1 cellular context compared by ENCODE assay signal in genomic region chr2:3423492-3424170, GRCh38.
TF ChIP-seq lines count a peak whose summit lies in the region.

No MANE protein-coding gene starts in this region.

TF ChIP-seq in HepG2, 621 proteins besides CTCF, POLR2A, EP300 and RAD21 (continued from another document and continues in another):
- TF ChIP-seq, protein P1, sequence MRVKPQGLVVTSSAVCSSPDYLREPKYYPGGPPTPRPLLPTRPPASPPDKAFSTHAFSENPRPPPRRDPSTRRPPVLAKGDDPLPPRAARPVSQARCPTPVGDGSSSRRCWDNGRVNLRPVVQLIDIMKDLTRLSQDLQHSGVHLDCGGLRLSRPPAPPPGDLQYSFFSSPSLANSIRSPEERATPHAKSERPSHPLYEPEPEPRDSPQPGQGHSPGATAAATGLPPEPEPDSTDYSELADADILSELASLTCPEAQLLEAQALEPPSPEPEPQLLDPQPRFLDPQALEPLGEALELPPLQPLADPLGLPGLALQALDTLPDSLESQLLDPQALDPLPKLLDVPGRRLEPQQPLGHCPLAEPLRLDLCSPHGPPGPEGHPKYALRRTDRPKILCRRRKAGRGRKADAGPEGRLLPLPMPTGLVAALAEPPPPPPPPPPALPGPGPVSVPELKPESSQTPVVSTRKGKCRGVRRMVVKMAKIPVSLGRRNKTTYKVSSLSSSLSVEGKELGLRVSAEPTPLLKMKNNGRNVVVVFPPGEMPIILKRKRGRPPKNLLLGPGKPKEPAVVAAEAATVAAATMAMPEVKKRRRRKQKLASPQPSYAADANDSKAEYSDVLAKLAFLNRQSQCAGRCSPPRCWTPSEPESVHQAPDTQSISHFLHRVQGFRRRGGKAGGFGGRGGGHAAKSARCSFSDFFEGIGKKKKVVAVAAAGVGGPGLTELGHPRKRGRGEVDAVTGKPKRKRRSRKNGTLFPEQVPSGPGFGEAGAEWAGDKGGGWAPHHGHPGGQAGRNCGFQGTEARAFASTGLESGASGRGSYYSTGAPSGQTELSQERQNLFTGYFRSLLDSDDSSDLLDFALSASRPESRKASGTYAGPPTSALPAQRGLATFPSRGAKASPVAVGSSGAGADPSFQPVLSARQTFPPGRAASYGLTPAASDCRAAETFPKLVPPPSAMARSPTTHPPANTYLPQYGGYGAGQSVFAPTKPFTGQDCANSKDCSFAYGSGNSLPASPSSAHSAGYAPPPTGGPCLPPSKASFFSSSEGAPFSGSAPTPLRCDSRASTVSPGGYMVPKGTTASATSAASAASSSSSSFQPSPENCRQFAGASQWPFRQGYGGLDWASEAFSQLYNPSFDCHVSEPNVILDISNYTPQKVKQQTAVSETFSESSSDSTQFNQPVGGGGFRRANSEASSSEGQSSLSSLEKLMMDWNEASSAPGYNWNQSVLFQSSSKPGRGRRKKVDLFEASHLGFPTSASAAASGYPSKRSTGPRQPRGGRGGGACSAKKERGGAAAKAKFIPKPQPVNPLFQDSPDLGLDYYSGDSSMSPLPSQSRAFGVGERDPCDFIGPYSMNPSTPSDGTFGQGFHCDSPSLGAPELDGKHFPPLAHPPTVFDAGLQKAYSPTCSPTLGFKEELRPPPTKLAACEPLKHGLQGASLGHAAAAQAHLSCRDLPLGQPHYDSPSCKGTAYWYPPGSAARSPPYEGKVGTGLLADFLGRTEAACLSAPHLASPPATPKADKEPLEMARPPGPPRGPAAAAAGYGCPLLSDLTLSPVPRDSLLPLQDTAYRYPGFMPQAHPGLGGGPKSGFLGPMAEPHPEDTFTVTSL (CRISPR knock-in tag; IDR thresholded peaks at IDR 0.05; ENCODE audit: borderline replicate concordance): no peak
- no peak for TF ChIP-seq FOXK1 (CRISPR knock-in tag; IDR thresholded peaks at IDR 0.05; ENCODE audit: borderline replicate concordance, low read depth)
- 0 out of 2 replicates have a peak, but pooled peaks have one; percentile 31 for TF ChIP-seq TOE1 (CRISPR knock-in tag; IDR thresholded peaks at IDR 0.05)
- no peak for TF ChIP-seq ZFP62 (CRISPR knock-in tag; IDR thresholded peaks at IDR 0.05)
- TF ChIP-seq RBAK (CRISPR knock-in tag; IDR thresholded peaks at IDR 0.05): no peak
- TF ChIP-seq, protein P2, sequence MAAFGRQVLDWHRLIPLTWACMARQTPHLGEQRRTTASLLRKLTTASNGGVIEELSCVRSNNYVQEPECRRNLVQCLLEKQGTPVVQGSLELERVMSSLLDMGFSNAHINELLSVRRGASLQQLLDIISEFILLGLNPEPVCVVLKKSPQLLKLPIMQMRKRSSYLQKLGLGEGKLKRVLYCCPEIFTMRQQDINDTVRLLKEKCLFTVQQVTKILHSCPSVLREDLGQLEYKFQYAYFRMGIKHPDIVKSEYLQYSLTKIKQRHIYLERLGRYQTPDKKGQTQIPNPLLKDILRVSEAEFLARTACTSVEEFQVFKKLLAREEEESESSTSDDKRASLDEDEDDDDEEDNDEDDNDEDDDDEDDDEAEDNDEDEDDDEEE (CRISPR knock-in tag; IDR thresholded peaks at IDR 0.05): peak; percentile 72; the same call in 1 of the 2 replicates
- TF ChIP-seq, protein P3, sequence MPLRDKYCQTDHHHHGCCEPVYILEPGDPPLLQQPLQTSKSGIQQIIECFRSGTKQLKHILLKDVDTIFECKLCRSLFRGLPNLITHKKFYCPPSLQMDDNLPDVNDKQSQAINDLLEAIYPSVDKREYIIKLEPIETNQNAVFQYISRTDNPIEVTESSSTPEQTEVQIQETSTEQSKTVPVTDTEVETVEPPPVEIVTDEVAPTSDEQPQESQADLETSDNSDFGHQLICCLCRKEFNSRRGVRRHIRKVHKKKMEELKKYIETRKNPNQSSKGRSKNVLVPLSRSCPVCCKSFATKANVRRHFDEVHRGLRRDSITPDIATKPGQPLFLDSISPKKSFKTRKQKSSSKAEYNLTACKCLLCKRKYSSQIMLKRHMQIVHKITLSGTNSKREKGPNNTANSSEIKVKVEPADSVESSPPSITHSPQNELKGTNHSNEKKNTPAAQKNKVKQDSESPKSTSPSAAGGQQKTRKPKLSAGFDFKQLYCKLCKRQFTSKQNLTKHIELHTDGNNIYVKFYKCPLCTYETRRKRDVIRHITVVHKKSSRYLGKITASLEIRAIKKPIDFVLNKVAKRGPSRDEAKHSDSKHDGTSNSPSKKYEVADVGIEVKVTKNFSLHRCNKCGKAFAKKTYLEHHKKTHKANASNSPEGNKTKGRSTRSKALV (CRISPR knock-in tag; IDR thresholded peaks at IDR 0.05): no peak
- TF ChIP-seq HMG20B (CRISPR knock-in tag; conservative IDR thresholded peaks at IDR 0.05): no peak
- peak; percentile 51 for TF ChIP-seq FOSL2 (CRISPR knock-in tag; IDR thresholded peaks at IDR 0.05)
- TF ChIP-seq TIGD3 (CRISPR knock-in tag; IDR thresholded peaks at IDR 0.05; ENCODE audit: borderline replicate concordance): no peak
- TF ChIP-seq ZNF891 (CRISPR knock-in tag; IDR thresholded peaks at IDR 0.05): no peak
- peak; percentile 36; the same call in 1 of the 2 replicates for TF ChIP-seq ETV5 (CRISPR knock-in tag; IDR thresholded peaks at IDR 0.05; ENCODE audit: borderline replicate concordance)
- no peak for TF ChIP-seq KDM5A (IDR thresholded peaks at IDR 0.05; ENCODE audit: borderline replicate concordance, low read length)
- TF ChIP-seq ZNF790 (CRISPR knock-in tag; IDR thresholded peaks at IDR 0.05; ENCODE audit: borderline replicate concordance): no peak
- TF ChIP-seq, protein P4, sequence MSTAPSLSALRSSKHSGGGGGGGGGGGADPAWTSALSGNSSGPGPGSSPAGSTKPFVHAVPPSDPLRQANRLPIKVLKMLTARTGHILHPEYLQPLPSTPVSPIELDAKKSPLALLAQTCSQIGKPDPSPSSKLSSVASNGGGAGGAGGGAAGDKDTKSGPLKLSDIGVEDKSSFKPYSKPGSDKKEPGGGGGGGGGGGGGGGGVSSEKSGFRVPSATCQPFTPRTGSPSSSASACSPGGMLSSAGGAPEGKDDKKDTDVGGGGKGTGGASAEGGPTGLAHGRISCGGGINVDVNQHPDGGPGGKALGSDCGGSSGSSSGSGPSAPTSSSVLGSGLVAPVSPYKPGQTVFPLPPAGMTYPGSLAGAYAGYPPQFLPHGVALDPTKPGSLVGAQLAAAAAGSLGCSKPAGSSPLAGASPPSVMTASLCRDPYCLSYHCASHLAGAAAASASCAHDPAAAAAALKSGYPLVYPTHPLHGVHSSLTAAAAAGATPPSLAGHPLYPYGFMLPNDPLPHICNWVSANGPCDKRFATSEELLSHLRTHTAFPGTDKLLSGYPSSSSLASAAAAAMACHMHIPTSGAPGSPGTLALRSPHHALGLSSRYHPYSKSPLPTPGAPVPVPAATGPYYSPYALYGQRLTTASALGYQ (CRISPR knock-in tag; IDR thresholded peaks at IDR 0.05): no peak
- TF ChIP-seq TP53 (CRISPR knock-in tag; conservative IDR thresholded peaks at IDR 0.05): no peak
- no peak; the same call in 1 of the 2 replicates for TF ChIP-seq KDM5B (CRISPR knock-in tag; IDR thresholded peaks at IDR 0.05; ENCODE audit: borderline replicate concordance)
- TF ChIP-seq TBL1XR1 (IDR thresholded peaks at IDR 0.05; ENCODE audit: borderline replicate concordance, low read length, partially characterized antibody): no peak
- no peak for TF ChIP-seq ZNF333 (CRISPR knock-in tag; IDR thresholded peaks at IDR 0.05; ENCODE audit: borderline replicate concordance)
- TF ChIP-seq ZNF850 (CRISPR knock-in tag; conservative IDR thresholded peaks at IDR 0.05): no peak
- no peak for TF ChIP-seq SYNCRIP (IDR thresholded peaks at IDR 0.05; ENCODE audit: insufficient read depth, low read depth, low read length)
- peak; percentile 71; the same call in 1 of the 2 replicates for TF ChIP-seq ZNF350 (CRISPR knock-in tag; IDR thresholded peaks at IDR 0.05; ENCODE audit: borderline replicate concordance, low read depth)
- TF ChIP-seq SRSF9 (IDR thresholded peaks at IDR 0.05; ENCODE audit: borderline replicate concordance, insufficient read depth, low read depth, low read length, poor library complexity, severe bottlenecking): no peak
- no peak for TF ChIP-seq ZNF749 (CRISPR knock-in tag; IDR thresholded peaks at IDR 0.05; ENCODE audit: borderline replicate concordance)
- no peak for TF ChIP-seq RFXANK (CRISPR knock-in tag; IDR thresholded peaks at IDR 0.05)
- TF ChIP-seq ZSCAN25 (CRISPR knock-in tag; IDR thresholded peaks at IDR 0.05): 0 out of 2 replicates have a peak, but pooled peaks have one; percentile 53
- no peak for TF ChIP-seq ZBTB3 (CRISPR knock-in tag; IDR thresholded peaks at IDR 0.05; ENCODE audit: borderline replicate concordance, low read depth)
- no peak; the same call in none of the 2 replicates for TF ChIP-seq UBTF (CRISPR knock-in tag; IDR thresholded peaks at IDR 0.05)
- TF ChIP-seq SP5 (CRISPR knock-in tag; IDR thresholded peaks at IDR 0.05; ENCODE audit: borderline replicate concordance, low read depth): no peak
- TF ChIP-seq, protein P5, sequence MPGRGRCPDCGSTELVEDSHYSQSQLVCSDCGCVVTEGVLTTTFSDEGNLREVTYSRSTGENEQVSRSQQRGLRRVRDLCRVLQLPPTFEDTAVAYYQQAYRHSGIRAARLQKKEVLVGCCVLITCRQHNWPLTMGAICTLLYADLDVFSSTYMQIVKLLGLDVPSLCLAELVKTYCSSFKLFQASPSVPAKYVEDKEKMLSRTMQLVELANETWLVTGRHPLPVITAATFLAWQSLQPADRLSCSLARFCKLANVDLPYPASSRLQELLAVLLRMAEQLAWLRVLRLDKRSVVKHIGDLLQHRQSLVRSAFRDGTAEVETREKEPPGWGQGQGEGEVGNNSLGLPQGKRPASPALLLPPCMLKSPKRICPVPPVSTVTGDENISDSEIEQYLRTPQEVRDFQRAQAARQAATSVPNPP (CRISPR knock-in tag; IDR thresholded peaks at IDR 0.05): no peak
- no peak; the same call in 1 of the 2 replicates for TF ChIP-seq ZSCAN21 (CRISPR knock-in tag; IDR thresholded peaks at IDR 0.05; ENCODE audit: borderline replicate concordance)
- TF ChIP-seq PCBP1 (IDR thresholded peaks at IDR 0.05; ENCODE audit: borderline replicate concordance, low read depth, low read length): no peak
- no peak for TF ChIP-seq THYN1 (CRISPR knock-in tag; IDR thresholded peaks at IDR 0.05; ENCODE audit: borderline replicate concordance, low read depth)
- TF ChIP-seq POLR2G (IDR thresholded peaks at IDR 0.05; ENCODE audit: low read depth, low read length): no peak
- TF ChIP-seq ZSCAN9 (CRISPR knock-in tag; IDR thresholded peaks at IDR 0.05; ENCODE audit: borderline replicate concordance): no peak
- no peak for TF ChIP-seq ZBTB8A (CRISPR knock-in tag; IDR thresholded peaks at IDR 0.05; ENCODE audit: borderline replicate concordance, low read depth)
- TF ChIP-seq ZNF142 (CRISPR knock-in tag; IDR thresholded peaks at IDR 0.05): no peak
